9 cellular contexts compared by ENCODE assay signal in the genomic region with DNA sequence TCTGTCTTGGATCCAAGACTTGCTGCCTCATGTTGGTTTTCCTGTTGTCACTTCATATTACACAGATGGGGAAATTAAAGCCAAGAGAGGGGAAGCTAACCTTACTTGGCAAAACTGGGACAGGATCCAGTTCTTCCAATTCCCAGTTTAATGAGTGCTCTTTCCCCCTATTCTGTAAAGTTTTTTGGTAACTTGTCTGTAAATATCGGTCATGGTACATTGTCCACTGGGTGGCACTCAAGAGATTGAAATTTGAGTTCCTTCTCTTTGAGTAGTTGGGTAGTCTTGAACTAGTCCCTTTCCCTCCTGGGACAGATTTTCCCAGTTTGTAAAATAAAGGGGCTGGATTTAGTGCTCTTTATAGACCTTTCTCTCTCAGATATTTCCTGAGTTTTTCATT. TPM values are rescaled to one million over a fixed set of nuclear protein-coding genes. Genes with fewer than 3 reads are reported as not detected.
DNase-seq lines count a peak whose midpoint lies in the region; ATAC-seq and TF ChIP-seq lines count a peak whose summit lies in the region.
"Had no signal": no experiment of that assay in that cellular context is flagged by ENCODE, and none has a peak within 500 bp of the region (broad histone marks: within the 10 kb centered on the region; RNA-seq: fewer than 3 reads in every experiment).

No MANE protein-coding gene starts in this region.

- DNase-seq in activated naive CD4-positive, alpha-beta T cell treated with anti-CD3 and anti-CD28 coated beads for 36 hours: peak; percentile 24
- no peak for DNase-seq in activated naive CD4-positive, alpha-beta T cell treated with anti-CD3 and anti-CD28 coated beads, Interleukin-2, amount 50 U/mL, for 16 hours
- peak; percentile 18 for DNase-seq in NCI-H1694 (lab: John Stamatoyannopoulos, UW)
- peak; percentile 73 for DNase-seq in cardiac fibroblast (ENCODE audit: low read depth in 2 of 2)
- DNase-seq in mucosa of gallbladder (ENCODE audit: low spot score): peak; percentile 32
- no peak for DNase-seq in natural killer cell treated with Interleukin-12 subunit alpha and Interleukin-12 subunit beta and Interleukin-15 and Interleukin-18, amount 100 ng/mL, for 72 hours (ENCODE audit: low spot score)

- peak; percentile 38 for TF ChIP-seq CTCF in cardiac fibroblast (IDR thresholded peaks at IDR 0.05; ENCODE audit: low read depth, low read length)

- peaks cover 3% of the 10 kb centered on the region for H3K36me3 Mint-ChIP-seq in activated naive CD4-positive, alpha-beta T cell treated with anti-CD3 and anti-CD28 coated beads for 36 hours (ENCODE audit: low read depth)
- H3K36me3 Mint-ChIP-seq in natural killer cell treated with Interleukin-12 subunit alpha and Interleukin-12 subunit beta and Interleukin-15 and Interleukin-18, amount 100 ng/mL, for 72 hours: peaks cover 6% of the 10 kb centered on the region
- H3K36me3 Mint-ChIP-seq: activated naive CD8-positive, alpha-beta T cell had no signal

- no peak for ATAC-seq in GM21390 (IDR thresholded peaks at IDR 0.05; ENCODE audit: unreplicated experiment)
- no peak for ATAC-seq in natural killer cell treated with Interleukin-12 subunit alpha and Interleukin-12 subunit beta and Interleukin-15 and Interleukin-18, amount 100 ng/mL, for 72 hours
- no peak for ATAC-seq in GM21737 (IDR thresholded peaks at IDR 0.05; ENCODE audit: unreplicated experiment)

- intact Hi-C loops in activated naive CD4-positive, alpha-beta T cell treated with anti-CD3 and anti-CD28 coated beads for 36 hours (cut with micrococcal nuclease): loop anchor here (2.0 kb wide), 1 partner anchor 730 kb away; no protein-coding TSS in a partner anchor

- H3K4me1 Mint-ChIP-seq in activated naive CD4-positive, alpha-beta T cell treated with anti-CD3 and anti-CD28 coated beads for 36 hours (ENCODE audit: low read depth): no peaks in the 10 kb centered on the region
- H3K4me1 Mint-ChIP-seq in natural killer cell treated with Interleukin-12 subunit alpha and Interleukin-12 subunit beta and Interleukin-15 and Interleukin-18, amount 100 ng/mL, for 72 hours (ENCODE audit: low read depth in 2 of 2): no peaks in the 10 kb centered on the region

- no peak overlapping the region for H3K4me3 Mint-ChIP-seq in activated naive CD4-positive, alpha-beta T cell treated with anti-CD3 and anti-CD28 coated beads for 36 hours
- H3K4me3 Mint-ChIP-seq in natural killer cell treated with Interleukin-12 subunit alpha and Interleukin-12 subunit beta and Interleukin-15 and Interleukin-18, amount 100 ng/mL, for 72 hours: no peak overlapping the region
- H3K4me3 Mint-ChIP-seq: activated naive CD8-positive, alpha-beta T cell had no signal

- H3K4me3 ChIP-seq in cardiac fibroblast (replicated peaks in 1 of 2; ENCODE audit: low read depth in 2 of 2, low read length in 2 of 2): no peak overlapping the region

- CTCF ChIA-PET in activated naive CD4-positive, alpha-beta T cell treated with anti-CD3 and anti-CD28 coated beads for 36 hours (lab: Charles Lee): interaction anchor here (0.6 to 1.4 kb wide), 4 partner anchors 10 to 474 kb away, joined by 3 to 5 read pairs (median 4); no protein-coding TSS in a partner anchor

- no peaks in the 10 kb centered on the region for H3K9me3 Mint-ChIP-seq in activated naive CD4-positive, alpha-beta T cell treated with anti-CD3 and anti-CD28 coated beads for 36 hours
- no peaks in the 10 kb centered on the region for H3K9me3 Mint-ChIP-seq in natural killer cell treated with Interleukin-12 subunit alpha and Interleukin-12 subunit beta and Interleukin-15 and Interleukin-18, amount 100 ng/mL, for 72 hours

- no peaks in the 10 kb centered on the region for H3K27me3 Mint-ChIP-seq in activated naive CD4-positive, alpha-beta T cell treated with anti-CD3 and anti-CD28 coated beads for 36 hours (ENCODE audit: low read depth)
- H3K27me3 Mint-ChIP-seq in natural killer cell treated with Interleukin-12 subunit alpha and Interleukin-12 subunit beta and Interleukin-15 and Interleukin-18, amount 100 ng/mL, for 72 hours: no peaks in the 10 kb centered on the region
- H3K27me3 Mint-ChIP-seq: activated naive CD8-positive, alpha-beta T cell had no signal

- no peak overlapping the region for H3K27ac Mint-ChIP-seq in activated naive CD4-positive, alpha-beta T cell treated with anti-CD3 and anti-CD28 coated beads for 36 hours
- no peak overlapping the region for H3K27ac Mint-ChIP-seq in natural killer cell treated with Interleukin-12 subunit alpha and Interleukin-12 subunit beta and Interleukin-15 and Interleukin-18, amount 100 ng/mL, for 72 hours
- H3K27ac Mint-ChIP-seq: activated naive CD8-positive, alpha-beta T cell had no signal

RNA-seq across cellular contexts. Expression of a gene that starts 12.4 kb away (rescaled TPM):
- total RNA-seq in activated naive CD4-positive, alpha-beta T cell treated with anti-CD3 and anti-CD28 coated beads for 36 hours: 10 to 100 TPM; 28.1 to 28.4 TPM
- total RNA-seq in mucosa of gallbladder: 30.2 TPM
- 10 to 100 TPM; 46.9 to 64.3 TPM for total RNA-seq in natural killer cell treated with Interleukin-12 subunit alpha and Interleukin-12 subunit beta and Interleukin-15 and Interleukin-18, amount 100 ng/mL, for 72 hours

RNA-seq across cellular contexts. Expression of a gene that starts 21.3 kb away (rescaled TPM):
- not detected for total RNA-seq in activated naive CD4-positive, alpha-beta T cell treated with anti-CD3 and anti-CD28 coated beads for 36 hours
- total RNA-seq in mucosa of gallbladder: not detected
- total RNA-seq in natural killer cell treated with Interleukin-12 subunit alpha and Interleukin-12 subunit beta and Interleukin-15 and Interleukin-18, amount 100 ng/mL, for 72 hours: not detected

Comparison
In these comparisons a context has a peak if more than half of its experiments do, and no peak if none do; other contexts are left out.
1. DNase-seq: peak in activated naive CD4-positive, alpha-beta T cell treated with anti-CD3 and anti-CD28 coated beads for 36 hours (single experiment), NCI-H1694 (single experiment), cardiac fibroblast (2 of 2) and mucosa of gallbladder (single experiment); none in activated naive CD4-positive, alpha-beta T cell treated with anti-CD3 and anti-CD28 coated beads, Interleukin-2, amount 50 U/mL, for 16 hours (single experiment) and natural killer cell treated with Interleukin-12 subunit alpha and Interleukin-12 subunit beta and Interleukin-15 and Interleukin-18, amount 100 ng/mL, for 72 hours (single experiment).